1 cellular context compared by ENCODE assay signal in the genomic region with DNA sequence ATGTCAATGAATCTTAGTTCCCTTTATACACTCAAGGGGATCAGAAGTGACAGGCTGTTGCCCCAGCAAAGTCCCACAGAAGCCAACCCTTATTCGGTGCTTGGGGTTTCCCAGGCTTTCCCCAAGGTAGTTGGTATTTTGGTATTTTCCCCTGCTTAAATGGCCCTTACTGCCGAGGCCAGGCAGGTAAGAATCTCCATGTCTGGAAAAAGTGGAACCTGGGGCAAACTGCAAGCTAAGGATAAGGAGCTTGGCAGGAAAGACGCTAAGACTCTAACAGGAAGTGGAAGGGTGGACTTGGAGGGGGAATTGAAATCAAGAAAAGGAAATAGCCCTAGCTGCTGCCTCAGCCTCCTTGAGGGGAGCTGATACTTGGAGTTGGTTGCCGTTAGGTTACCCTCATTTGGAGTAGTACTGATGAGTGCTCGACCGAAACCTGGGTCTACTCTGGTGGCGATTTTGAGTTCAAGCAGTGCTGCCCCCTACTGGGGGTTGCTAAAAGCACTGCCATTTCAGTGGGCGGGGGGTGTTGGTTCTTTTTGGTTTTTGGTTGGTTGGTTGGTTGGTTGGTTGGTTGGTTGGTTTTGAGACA.
TF ChIP-seq lines count a peak whose summit lies in the region.

No MANE protein-coding gene starts in this region.

TF ChIP-seq in GM12878, 131 proteins besides CTCF, POLR2A, EP300 and RAD21 (continues in another document):
- peak; percentile 80 for TF ChIP-seq IKZF1 (conservative IDR thresholded peaks at IDR 0.05)
- 0 out of 2 replicates have a peak, but pooled peaks have one; percentile 20 for TF ChIP-seq MTA2 (IDR thresholded peaks at IDR 0.05; ENCODE audit: low read depth)
- peak; percentile 61; the same call in 1 of the 2 replicates for TF ChIP-seq YY1 (IDR thresholded peaks at IDR 0.05; ENCODE audit: low read depth, low read length)
- TF ChIP-seq HDGF (IDR thresholded peaks at IDR 0.05): 0 out of 2 replicates have a peak, but pooled peaks have one; percentile 46
- no peak for TF ChIP-seq POLR2AphosphoS5 (IDR thresholded peaks at IDR 0.05; ENCODE audit: low read length)
- TF ChIP-seq, protein P1, sequence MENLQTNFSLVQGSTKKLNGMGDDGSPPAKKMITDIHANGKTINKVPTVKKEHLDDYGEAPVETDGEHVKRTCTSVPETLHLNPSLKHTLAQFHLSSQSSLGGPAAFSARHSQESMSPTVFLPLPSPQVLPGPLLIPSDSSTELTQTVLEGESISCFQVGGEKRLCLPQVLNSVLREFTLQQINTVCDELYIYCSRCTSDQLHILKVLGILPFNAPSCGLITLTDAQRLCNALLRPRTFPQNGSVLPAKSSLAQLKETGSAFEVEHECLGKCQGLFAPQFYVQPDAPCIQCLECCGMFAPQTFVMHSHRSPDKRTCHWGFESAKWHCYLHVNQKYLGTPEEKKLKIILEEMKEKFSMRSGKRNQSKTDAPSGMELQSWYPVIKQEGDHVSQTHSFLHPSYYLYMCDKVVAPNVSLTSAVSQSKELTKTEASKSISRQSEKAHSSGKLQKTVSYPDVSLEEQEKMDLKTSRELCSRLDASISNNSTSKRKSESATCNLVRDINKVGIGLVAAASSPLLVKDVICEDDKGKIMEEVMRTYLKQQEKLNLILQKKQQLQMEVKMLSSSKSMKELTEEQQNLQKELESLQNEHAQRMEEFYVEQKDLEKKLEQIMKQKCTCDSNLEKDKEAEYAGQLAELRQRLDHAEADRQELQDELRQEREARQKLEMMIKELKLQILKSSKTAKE (IDR thresholded peaks at IDR 0.05; ENCODE audit: low read depth, poor library complexity, severe bottlenecking): no peak
- 0 out of 2 replicates have a peak, but pooled peaks have one; percentile 58 for TF ChIP-seq RB1 (IDR thresholded peaks at IDR 0.05; ENCODE audit: borderline replicate concordance)
- TF ChIP-seq, protein P2, sequence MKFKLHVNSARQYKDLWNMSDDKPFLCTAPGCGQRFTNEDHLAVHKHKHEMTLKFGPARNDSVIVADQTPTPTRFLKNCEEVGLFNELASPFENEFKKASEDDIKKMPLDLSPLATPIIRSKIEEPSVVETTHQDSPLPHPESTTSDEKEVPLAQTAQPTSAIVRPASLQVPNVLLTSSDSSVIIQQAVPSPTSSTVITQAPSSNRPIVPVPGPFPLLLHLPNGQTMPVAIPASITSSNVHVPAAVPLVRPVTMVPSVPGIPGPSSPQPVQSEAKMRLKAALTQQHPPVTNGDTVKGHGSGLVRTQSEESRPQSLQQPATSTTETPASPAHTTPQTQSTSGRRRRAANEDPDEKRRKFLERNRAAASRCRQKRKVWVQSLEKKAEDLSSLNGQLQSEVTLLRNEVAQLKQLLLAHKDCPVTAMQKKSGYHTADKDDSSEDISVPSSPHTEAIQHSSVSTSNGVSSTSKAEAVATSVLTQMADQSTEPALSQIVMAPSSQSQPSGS (IDR thresholded peaks at IDR 0.05; ENCODE audit: low read length): 0 out of 2 replicates have a peak, but pooled peaks have one; percentile 25
- 0 out of 2 replicates have a peak, but pooled peaks have one; percentile 29 for TF ChIP-seq CREB1 (IDR thresholded peaks at IDR 0.05; ENCODE audit: low read depth)
- 0 out of 2 replicates have a peak, but pooled peaks have one; percentile 50 for TF ChIP-seq CBX5 (IDR thresholded peaks at IDR 0.05; ENCODE audit: low read depth)
- TF ChIP-seq DPF2 (IDR thresholded peaks at IDR 0.05): 0 out of 2 replicates have a peak, but pooled peaks have one; percentile 21
- TF ChIP-seq MEF2B (IDR thresholded peaks at IDR 0.05; ENCODE audit: partially characterized antibody, poor library complexity, severe bottlenecking): peak; percentile 15
- TF ChIP-seq SPI1 (IDR thresholded peaks at IDR 0.05; ENCODE audit: borderline replicate concordance, insufficient read depth, low read depth, low read length): peak; percentile 85
- no peak for TF ChIP-seq HCFC1 (IDR thresholded peaks at IDR 0.05; ENCODE audit: low read length)
- TF ChIP-seq, protein P3, sequence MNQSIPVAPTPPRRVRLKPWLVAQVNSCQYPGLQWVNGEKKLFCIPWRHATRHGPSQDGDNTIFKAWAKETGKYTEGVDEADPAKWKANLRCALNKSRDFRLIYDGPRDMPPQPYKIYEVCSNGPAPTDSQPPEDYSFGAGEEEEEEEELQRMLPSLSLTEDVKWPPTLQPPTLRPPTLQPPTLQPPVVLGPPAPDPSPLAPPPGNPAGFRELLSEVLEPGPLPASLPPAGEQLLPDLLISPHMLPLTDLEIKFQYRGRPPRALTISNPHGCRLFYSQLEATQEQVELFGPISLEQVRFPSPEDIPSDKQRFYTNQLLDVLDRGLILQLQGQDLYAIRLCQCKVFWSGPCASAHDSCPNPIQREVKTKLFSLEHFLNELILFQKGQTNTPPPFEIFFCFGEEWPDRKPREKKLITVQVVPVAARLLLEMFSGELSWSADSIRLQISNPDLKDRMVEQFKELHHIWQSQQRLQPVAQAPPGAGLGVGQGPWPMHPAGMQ (IDR thresholded peaks at IDR 0.05; ENCODE audit: borderline replicate concordance): no peak
- TF ChIP-seq ETV6 (conservative IDR thresholded peaks at IDR 0.05 in 1 of 2, IDR thresholded peaks at IDR 0.05 in 1 of 2; ENCODE audit: borderline replicate concordance in 1 of 2, low read depth in 1 of 2): peak in 1 of 2 experiments; percentile 96; a peak in 2 of 4 replicates
- no peak for TF ChIP-seq SREBF1 (IDR thresholded peaks at IDR 0.05; ENCODE audit: low read length)
- TF ChIP-seq, protein P4, sequence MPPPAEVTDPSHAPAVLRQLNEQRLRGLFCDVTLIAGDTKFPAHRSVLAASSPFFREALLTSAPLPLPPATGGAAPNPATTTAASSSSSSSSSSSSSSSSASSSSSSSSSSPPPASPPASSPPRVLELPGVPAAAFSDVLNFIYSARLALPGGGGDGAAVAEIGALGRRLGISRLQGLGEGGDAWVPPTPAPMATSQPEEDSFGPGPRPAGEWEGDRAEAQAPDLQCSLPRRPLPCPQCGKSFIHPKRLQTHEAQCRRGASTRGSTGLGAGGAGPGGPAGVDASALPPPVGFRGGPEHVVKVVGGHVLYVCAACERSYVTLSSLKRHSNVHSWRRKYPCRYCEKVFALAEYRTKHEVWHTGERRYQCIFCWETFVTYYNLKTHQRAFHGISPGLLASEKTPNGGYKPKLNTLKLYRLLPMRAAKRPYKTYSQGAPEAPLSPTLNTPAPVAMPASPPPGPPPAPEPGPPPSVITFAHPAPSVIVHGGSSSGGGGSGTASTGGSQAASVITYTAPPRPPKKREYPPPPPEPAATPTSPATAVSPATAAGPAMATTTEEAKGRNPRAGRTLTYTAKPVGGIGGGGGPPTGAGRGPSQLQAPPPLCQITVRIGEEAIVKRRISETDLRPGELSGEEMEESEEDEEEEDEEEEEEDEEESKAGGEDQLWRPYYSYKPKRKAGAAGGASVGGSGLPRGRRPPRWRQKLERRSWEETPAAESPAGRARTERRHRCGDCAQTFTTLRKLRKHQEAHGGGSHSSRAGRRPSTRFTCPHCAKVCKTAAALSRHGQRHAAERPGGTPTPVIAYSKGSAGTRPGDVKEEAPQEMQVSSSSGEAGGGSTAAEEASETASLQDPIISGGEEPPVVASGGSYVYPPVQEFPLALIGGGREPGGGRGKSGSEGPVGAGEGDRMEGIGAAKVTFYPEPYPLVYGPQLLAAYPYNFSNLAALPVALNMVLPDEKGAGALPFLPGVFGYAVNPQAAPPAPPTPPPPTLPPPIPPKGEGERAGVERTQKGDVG (CRISPR knock-in tag; IDR thresholded peaks at IDR 0.05): no peak
- TF ChIP-seq RUNX3 (IDR thresholded peaks at IDR 0.05; ENCODE audit: low read length): peak; percentile 31; the same call in 1 of the 2 replicates
- TF ChIP-seq PAX8 (IDR thresholded peaks at IDR 0.05): no peak
- peak; percentile 33 to 35; a peak in 2 of 4 replicates for TF ChIP-seq IKZF2 (IDR thresholded peaks at IDR 0.05)
- TF ChIP-seq, protein P5, sequence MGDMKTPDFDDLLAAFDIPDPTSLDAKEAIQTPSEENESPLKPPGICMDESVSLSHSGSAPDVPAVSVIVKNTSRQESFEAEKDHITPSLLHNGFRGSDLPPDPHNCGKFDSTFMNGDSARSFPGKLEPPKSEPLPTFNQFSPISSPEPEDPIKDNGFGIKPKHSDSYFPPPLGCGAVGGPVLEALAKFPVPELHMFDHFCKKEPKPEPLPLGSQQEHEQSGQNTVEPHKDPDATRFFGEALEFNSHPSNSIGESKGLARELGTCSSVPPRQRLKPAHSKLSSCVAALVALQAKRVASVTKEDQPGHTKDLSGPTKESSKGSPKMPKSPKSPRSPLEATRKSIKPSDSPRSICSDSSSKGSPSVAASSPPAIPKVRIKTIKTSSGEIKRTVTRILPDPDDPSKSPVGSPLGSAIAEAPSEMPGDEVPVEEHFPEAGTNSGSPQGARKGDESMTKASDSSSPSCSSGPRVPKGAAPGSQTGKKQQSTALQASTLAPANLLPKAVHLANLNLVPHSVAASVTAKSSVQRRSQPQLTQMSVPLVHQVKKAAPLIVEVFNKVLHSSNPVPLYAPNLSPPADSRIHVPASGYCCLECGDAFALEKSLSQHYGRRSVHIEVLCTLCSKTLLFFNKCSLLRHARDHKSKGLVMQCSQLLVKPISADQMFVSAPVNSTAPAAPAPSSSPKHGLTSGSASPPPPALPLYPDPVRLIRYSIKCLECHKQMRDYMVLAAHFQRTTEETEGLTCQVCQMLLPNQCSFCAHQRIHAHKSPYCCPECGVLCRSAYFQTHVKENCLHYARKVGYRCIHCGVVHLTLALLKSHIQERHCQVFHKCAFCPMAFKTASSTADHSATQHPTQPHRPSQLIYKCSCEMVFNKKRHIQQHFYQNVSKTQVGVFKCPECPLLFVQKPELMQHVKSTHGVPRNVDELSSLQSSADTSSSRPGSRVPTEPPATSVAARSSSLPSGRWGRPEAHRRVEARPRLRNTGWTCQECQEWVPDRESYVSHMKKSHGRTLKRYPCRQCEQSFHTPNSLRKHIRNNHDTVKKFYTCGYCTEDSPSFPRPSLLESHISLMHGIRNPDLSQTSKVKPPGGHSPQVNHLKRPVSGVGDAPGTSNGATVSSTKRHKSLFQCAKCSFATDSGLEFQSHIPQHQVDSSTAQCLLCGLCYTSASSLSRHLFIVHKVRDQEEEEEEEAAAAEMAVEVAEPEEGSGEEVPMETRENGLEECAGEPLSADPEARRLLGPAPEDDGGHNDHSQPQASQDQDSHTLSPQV (IDR thresholded peaks at IDR 0.05): no peak
- peak; percentile 76; the same call in 1 of the 2 replicates for TF ChIP-seq IRF4 (IDR thresholded peaks at IDR 0.05; ENCODE audit: low read depth, low read length)
- TF ChIP-seq EED (IDR thresholded peaks at IDR 0.05; ENCODE audit: low read depth): peak; percentile 50; the same call in 1 of the 2 replicates
- TF ChIP-seq BACH1 (IDR thresholded peaks at IDR 0.05; ENCODE audit: borderline replicate concordance): 0 out of 2 replicates have a peak, but pooled peaks have one; percentile 15
- peak; percentile 45; the same call in 1 of the 2 replicates for TF ChIP-seq SMC3 (IDR thresholded peaks at IDR 0.05; ENCODE audit: borderline replicate concordance, low read length)
- TF ChIP-seq SMARCA5 (IDR thresholded peaks at IDR 0.05): peak; percentile 64; the same call in 1 of the 2 replicates
- TF ChIP-seq, protein P6, sequence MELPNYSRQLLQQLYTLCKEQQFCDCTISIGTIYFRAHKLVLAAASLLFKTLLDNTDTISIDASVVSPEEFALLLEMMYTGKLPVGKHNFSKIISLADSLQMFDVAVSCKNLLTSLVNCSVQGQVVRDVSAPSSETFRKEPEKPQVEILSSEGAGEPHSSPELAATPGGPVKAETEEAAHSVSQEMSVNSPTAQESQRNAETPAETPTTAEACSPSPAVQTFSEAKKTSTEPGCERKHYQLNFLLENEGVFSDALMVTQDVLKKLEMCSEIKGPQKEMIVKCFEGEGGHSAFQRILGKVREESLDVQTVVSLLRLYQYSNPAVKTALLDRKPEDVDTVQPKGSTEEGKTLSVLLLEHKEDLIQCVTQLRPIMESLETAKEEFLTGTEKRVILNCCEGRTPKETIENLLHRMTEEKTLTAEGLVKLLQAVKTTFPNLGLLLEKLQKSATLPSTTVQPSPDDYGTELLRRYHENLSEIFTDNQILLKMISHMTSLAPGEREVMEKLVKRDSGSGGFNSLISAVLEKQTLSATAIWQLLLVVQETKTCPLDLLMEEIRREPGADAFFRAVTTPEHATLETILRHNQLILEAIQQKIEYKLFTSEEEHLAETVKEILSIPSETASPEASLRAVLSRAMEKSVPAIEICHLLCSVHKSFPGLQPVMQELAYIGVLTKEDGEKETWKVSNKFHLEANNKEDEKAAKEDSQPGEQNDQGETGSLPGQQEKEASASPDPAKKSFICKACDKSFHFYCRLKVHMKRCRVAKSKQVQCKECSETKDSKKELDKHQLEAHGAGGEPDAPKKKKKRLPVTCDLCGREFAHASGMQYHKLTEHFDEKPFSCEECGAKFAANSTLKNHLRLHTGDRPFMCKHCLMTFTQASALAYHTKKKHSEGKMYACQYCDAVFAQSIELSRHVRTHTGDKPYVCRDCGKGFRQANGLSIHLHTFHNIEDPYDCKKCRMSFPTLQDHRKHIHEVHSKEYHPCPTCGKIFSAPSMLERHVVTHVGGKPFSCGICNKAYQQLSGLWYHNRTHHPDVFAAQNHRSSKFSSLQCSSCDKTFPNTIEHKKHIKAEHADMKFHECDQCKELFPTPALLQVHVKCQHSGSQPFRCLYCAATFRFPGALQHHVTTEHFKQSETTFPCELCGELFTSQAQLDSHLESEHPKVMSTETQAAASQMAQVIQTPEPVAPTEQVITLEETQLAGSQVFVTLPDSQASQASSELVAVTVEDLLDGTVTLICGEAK (IDR thresholded peaks at IDR 0.05; ENCODE audit: borderline replicate concordance): no peak
- peak; percentile 87 for TF ChIP-seq NBN (IDR thresholded peaks at IDR 0.05)
- TF ChIP-seq, protein P7, sequence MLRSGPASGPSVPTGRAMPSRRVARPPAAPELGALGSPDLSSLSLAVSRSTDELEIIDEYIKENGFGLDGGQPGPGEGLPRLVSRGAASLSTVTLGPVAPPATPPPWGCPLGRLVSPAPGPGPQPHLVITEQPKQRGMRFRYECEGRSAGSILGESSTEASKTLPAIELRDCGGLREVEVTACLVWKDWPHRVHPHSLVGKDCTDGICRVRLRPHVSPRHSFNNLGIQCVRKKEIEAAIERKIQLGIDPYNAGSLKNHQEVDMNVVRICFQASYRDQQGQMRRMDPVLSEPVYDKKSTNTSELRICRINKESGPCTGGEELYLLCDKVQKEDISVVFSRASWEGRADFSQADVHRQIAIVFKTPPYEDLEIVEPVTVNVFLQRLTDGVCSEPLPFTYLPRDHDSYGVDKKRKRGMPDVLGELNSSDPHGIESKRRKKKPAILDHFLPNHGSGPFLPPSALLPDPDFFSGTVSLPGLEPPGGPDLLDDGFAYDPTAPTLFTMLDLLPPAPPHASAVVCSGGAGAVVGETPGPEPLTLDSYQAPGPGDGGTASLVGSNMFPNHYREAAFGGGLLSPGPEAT (IDR thresholded peaks at IDR 0.05; ENCODE audit: low read depth): peak; percentile 66
- TF ChIP-seq, protein P8, sequence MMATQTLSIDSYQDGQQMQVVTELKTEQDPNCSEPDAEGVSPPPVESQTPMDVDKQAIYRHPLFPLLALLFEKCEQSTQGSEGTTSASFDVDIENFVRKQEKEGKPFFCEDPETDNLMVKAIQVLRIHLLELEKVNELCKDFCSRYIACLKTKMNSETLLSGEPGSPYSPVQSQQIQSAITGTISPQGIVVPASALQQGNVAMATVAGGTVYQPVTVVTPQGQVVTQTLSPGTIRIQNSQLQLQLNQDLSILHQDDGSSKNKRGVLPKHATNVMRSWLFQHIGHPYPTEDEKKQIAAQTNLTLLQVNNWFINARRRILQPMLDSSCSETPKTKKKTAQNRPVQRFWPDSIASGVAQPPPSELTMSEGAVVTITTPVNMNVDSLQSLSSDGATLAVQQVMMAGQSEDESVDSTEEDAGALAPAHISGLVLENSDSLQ (IDR thresholded peaks at IDR 0.05): peak; percentile 62
